In genomic region chr7:111103678-111104274, GRCh38 we compare ENCODE assay signal across 12 cellular contexts. TPM values are rescaled to one million over a fixed set of nuclear protein-coding genes. Genes with fewer than 3 reads are reported as not detected.
DNase-seq lines count a peak whose midpoint lies in the region; ATAC-seq lines count a peak whose summit lies in the region.
"Had no signal": no experiment of that assay in that cellular context is flagged by ENCODE, and none has a peak within 500 bp of the region (broad histone marks: within the 10 kb centered on the region; RNA-seq: fewer than 3 reads in every experiment).

No MANE protein-coding gene starts in this region.

- no peak for DNase-seq in activated CD4-positive, alpha-beta T cell treated with anti-CD3 and anti-CD28 coated beads, Interleukin-2, amount 10 ng/mL, durations not matched to agents 24 days and 14 days
- DNase-seq in activated CD4-positive, alpha-beta T cell treated with anti-CD3 and anti-CD28 coated beads for 4 hours, result no peak
- no peak for DNase-seq in naive thymus-derived CD8-positive, alpha-beta T cell
- DNase-seq in 8988T (no peak), SJCRH30 (no peak), NCI-H2107 (lab: John Stamatoyannopoulos, UW) (no peak)
- DNase-seq: activated naive CD4-positive, alpha-beta T cell; NCI-H748 treated with DMSO at 0.1 percent for 48 hours; right lobe of liver had no signal

- no peaks in the 10 kb centered on the region for H3K27me3 Mint-ChIP-seq in activated CD4-positive, alpha-beta T cell treated with anti-CD3 and anti-CD28 coated beads, Interleukin-2, amount 10 ng/mL, durations not matched to agents 24 days and 14 days
- no peaks in the 10 kb centered on the region for H3K27me3 Mint-ChIP-seq in naive thymus-derived CD8-positive, alpha-beta T cell

- no peaks in the 10 kb centered on the region for H3K27me3 ChIP-seq in SJCRH30
- H3K27me3 ChIP-seq: right lobe of liver had no signal

- no peak overlapping the region for H3K4me3 ChIP-seq in SJCRH30
- H3K4me3 ChIP-seq: A549, right lobe of liver had no signal

- H3K27ac ChIP-seq in SJCRH30, result no peak overlapping the region
- H3K27ac ChIP-seq: A549, right lobe of liver had no signal

- H3K9me3 Mint-ChIP-seq in activated CD4-positive, alpha-beta T cell treated with anti-CD3 and anti-CD28 coated beads, Interleukin-2, amount 10 ng/mL, durations not matched to agents 24 days and 14 days, result no peaks in the 10 kb centered on the region
- H3K9me3 Mint-ChIP-seq in naive thymus-derived CD8-positive, alpha-beta T cell, result no peaks in the 10 kb centered on the region

- peak overlapping the region; percentile 74 for H3K27ac Mint-ChIP-seq in activated CD4-positive, alpha-beta T cell treated with anti-CD3 and anti-CD28 coated beads, Interleukin-2, amount 10 ng/mL, durations not matched to agents 24 days and 14 days
- H3K27ac Mint-ChIP-seq in naive thymus-derived CD8-positive, alpha-beta T cell, result peak overlapping the region in 9 of 10 donors; percentile 29 to 86 (median 63)

- POLR2A ChIA-PET in naive thymus-derived CD8-positive, alpha-beta T cell (lab: Charles Lee), result no interaction called here

- peaks cover 57% of the 10 kb centered on the region for H3K4me1 Mint-ChIP-seq in activated CD4-positive, alpha-beta T cell treated with anti-CD3 and anti-CD28 coated beads, Interleukin-2, amount 10 ng/mL, durations not matched to agents 24 days and 14 days
- H3K4me1 Mint-ChIP-seq in naive thymus-derived CD8-positive, alpha-beta T cell, result peaks cover 23 to 72% (median 66%) of the 10 kb centered on the region in 4 donors

- no peaks in the 10 kb centered on the region for H3K36me3 ChIP-seq in SJCRH30
- H3K36me3 ChIP-seq: right lobe of liver had no signal

- ATAC-seq in GM21723 (IDR thresholded peaks at IDR 0.05; ENCODE audit: unreplicated experiment) (peak; percentile 72), HG03342 (IDR thresholded peaks at IDR 0.05; ENCODE audit: unreplicated experiment) (peak; percentile 62)
- no peak for ATAC-seq in naive thymus-derived CD8-positive, alpha-beta T cell
- ATAC-seq: A549, right lobe of liver had no signal

- intact Hi-C loops in activated CD4-positive, alpha-beta T cell treated with anti-CD3 and anti-CD28 coated beads, Interleukin-2, amount 10 ng/mL, durations not matched to agents 24 days and 14 days (cut with micrococcal nuclease), result no loop called here

- no peaks in the 10 kb centered on the region for H3K9me3 ChIP-seq in SJCRH30 (replicated peaks)
- H3K9me3 ChIP-seq: A549, right lobe of liver had no signal

- peaks cover 74% of the 10 kb centered on the region for H3K36me3 Mint-ChIP-seq in activated CD4-positive, alpha-beta T cell treated with anti-CD3 and anti-CD28 coated beads, Interleukin-2, amount 10 ng/mL, durations not matched to agents 24 days and 14 days (ENCODE audit: low read depth)
- H3K36me3 Mint-ChIP-seq in naive thymus-derived CD8-positive, alpha-beta T cell, result peaks cover 21 to 90% (median 22%) of the 10 kb centered on the region in 3 donors

- peaks cover 6% of the 10 kb centered on the region for H3K4me1 ChIP-seq in SJCRH30

- peak overlapping the region; percentile 20 for H3K4me3 Mint-ChIP-seq in activated CD4-positive, alpha-beta T cell treated with anti-CD3 and anti-CD28 coated beads, Interleukin-2, amount 10 ng/mL, durations not matched to agents 24 days and 14 days
- peak overlapping the region in 9 of 10 donors; percentile 3 to 61 (median 32) for H3K4me3 Mint-ChIP-seq in naive thymus-derived CD8-positive, alpha-beta T cell

RNA-seq across cellular contexts. Expression of gene LRRN3, which starts 12.8 kb away (rescaled TPM):
- total RNA-seq in activated CD4-positive, alpha-beta T cell treated with anti-CD3 and anti-CD28 coated beads, Interleukin-2, amount 10 ng/mL, durations not matched to agents 24 days and 14 days, result 53.4 and 56.5 TPM in 2 replicates
- total RNA-seq in naive thymus-derived CD8-positive, alpha-beta T cell, result 100 to 1,000 TPM; 332 to 337 TPM
- polyA plus RNA-seq in naive thymus-derived CD8-positive, alpha-beta T cell, result 100 to 1,000 TPM; 127 to 241 (median 223) TPM
- 16.5 and 19.3 TPM in 2 replicates for total RNA-seq in SJCRH30 (2014; rRNA removed; shearing (Covaris generic))

Comparison
In these comparisons a context has a peak if more than half of its experiments do, and no peak if none do; other contexts are left out.
1. ATAC-seq: peak in GM21723 (single experiment) and HG03342 (single experiment); none in naive thymus-derived CD8-positive, alpha-beta T cell (0 of 2).